ENCODE assay signal across 15 cellular contexts in the genomic region with DNA sequence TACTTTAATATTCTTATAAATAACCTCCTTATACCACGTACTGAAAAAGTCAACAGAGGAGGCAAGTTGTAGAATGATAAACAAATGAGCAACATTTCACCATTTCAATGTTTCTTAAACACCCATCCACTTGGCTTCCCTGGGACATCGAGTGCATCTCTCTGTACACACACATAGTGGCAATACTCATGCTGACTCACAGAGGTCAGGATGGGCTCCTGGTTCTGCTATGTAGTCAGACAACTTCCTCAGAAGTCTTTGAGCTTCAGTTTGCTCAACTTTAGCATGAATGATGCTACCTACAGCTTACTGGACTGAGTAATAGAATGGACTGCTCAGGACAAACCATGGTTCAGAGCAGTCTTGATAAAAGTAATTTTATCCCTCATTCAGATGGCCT. TPM values are rescaled to one million over a fixed set of nuclear protein-coding genes. Genes with fewer than 3 reads are reported as not detected.
DNase-seq lines count a peak whose midpoint lies in the region; ATAC-seq and TF ChIP-seq lines count a peak whose summit lies in the region.
"Had no signal": no experiment of that assay in that cellular context is flagged by ENCODE, and none has a peak within 500 bp of the region (broad histone marks: within the 10 kb centered on the region; RNA-seq: fewer than 3 reads in every experiment).

No MANE protein-coding gene starts in this region.

- CTCF ChIA-PET in activated CD4-positive, alpha-beta T cell treated with anti-CD3 and anti-CD28 coated beads for 36 hours (lab: Charles Lee) = interaction anchor here (1.0 kb wide), 1 partner anchor 27 kb away, joined by 3 read pairs; no protein-coding TSS in a partner anchor
- CTCF ChIA-PET in Calu3 (lab: Charles Lee) = no interaction called here

- no peak overlapping the region for H3K27ac ChIP-seq in epithelial cell of prostate
- H3K27ac ChIP-seq: A549 had no signal

- H3K36me3 ChIP-seq in MG63 = no peaks in the 10 kb centered on the region

- H3K27ac Mint-ChIP-seq in activated CD4-positive, alpha-beta T cell treated with anti-CD3 and anti-CD28 coated beads for 36 hours = no peak overlapping the region
- no peak overlapping the region for H3K27ac Mint-ChIP-seq in Calu3 (ENCODE audit: unreplicated experiment)
- H3K27ac Mint-ChIP-seq: naive thymus-derived CD4-positive, alpha-beta T cell; T-helper 2 cell treated with Interferon-gamma antibody and Interleukin-4, amounts not matched to agents 5 μg/mL and 100 μg/mL, for 36 hours had no signal

- no peaks in the 10 kb centered on the region for H3K36me3 Mint-ChIP-seq in activated CD4-positive, alpha-beta T cell treated with anti-CD3 and anti-CD28 coated beads for 36 hours (ENCODE audit: low read depth)
- H3K36me3 Mint-ChIP-seq in Calu3 (ENCODE audit: insufficient read depth, unreplicated experiment) = no peaks in the 10 kb centered on the region
- H3K36me3 Mint-ChIP-seq: naive thymus-derived CD4-positive, alpha-beta T cell had no signal

- no peak for DNase-seq in activated CD4-positive, alpha-beta T cell treated with anti-CD3 and anti-CD28 coated beads for 36 hours
- no peak for DNase-seq in activated CD4-positive, alpha-beta T cell treated with anti-CD3 and anti-CD28 coated beads for 4 hours
- DNase-seq in MG63 = peak; percentile 77
- peak; percentile 50 for DNase-seq in epithelial cell of prostate (ENCODE audit: low read depth, low spot score)
- peak; percentile 32 for DNase-seq in renal cortical epithelial cell (ENCODE audit: low read depth)
- DNase-seq in HuH-7.5 (ENCODE audit: low spot score) = no peak
- no peak for DNase-seq in Calu3
- DNase-seq: activated T-cell treated with anti-CD3 and anti-CD28 coated beads, Interleukin-2, amount 50 U/mL, for 48 hours; Caco-2; naive thymus-derived CD4-positive, alpha-beta T cell; NCI-H1105 treated with DMSO at 0.1 percent for 48 hours; SHP77 treated with DMSO at 0.1 percent for 48 hours had no signal

- peaks cover 15% of the 10 kb centered on the region for H3K27me3 Mint-ChIP-seq in activated CD4-positive, alpha-beta T cell treated with anti-CD3 and anti-CD28 coated beads for 36 hours
- no peaks in the 10 kb centered on the region for H3K27me3 Mint-ChIP-seq in Calu3 (ENCODE audit: unreplicated experiment)

- TF ChIP-seq CTCF in Calu3 (IDR thresholded peaks at IDR 0.05; ENCODE audit: unreplicated experiment) = no peak

- peaks cover 3% of the 10 kb centered on the region for H3K4me1 Mint-ChIP-seq in activated CD4-positive, alpha-beta T cell treated with anti-CD3 and anti-CD28 coated beads for 36 hours
- no peaks in the 10 kb centered on the region for H3K4me1 Mint-ChIP-seq in Calu3 (ENCODE audit: low read depth, unreplicated experiment)
- H3K4me1 Mint-ChIP-seq: naive thymus-derived CD4-positive, alpha-beta T cell had no signal

- H3K4me3 Mint-ChIP-seq in activated CD4-positive, alpha-beta T cell treated with anti-CD3 and anti-CD28 coated beads for 36 hours = no peak overlapping the region
- no peak overlapping the region for H3K4me3 Mint-ChIP-seq in Calu3 (ENCODE audit: low read depth, unreplicated experiment)
- H3K4me3 Mint-ChIP-seq: naive thymus-derived CD4-positive, alpha-beta T cell; T-helper 2 cell treated with Interferon-gamma antibody and Interleukin-4, amounts not matched to agents 5 μg/mL and 100 μg/mL, for 36 hours had no signal

- no peak overlapping the region for H3K4me3 ChIP-seq in MG63
- H3K4me3 ChIP-seq: A549 had no signal

- H3K9me3 ChIP-seq in MG63 = no peaks in the 10 kb centered on the region
- H3K9me3 ChIP-seq: A549, Caco-2 had no signal

- POLR2A ChIA-PET in activated CD4-positive, alpha-beta T cell treated with anti-CD3 and anti-CD28 coated beads for 36 hours (lab: Charles Lee) = no interaction called here

- H3K9me3 Mint-ChIP-seq in activated CD4-positive, alpha-beta T cell treated with anti-CD3 and anti-CD28 coated beads for 36 hours (ENCODE audit: low read depth) = no peaks in the 10 kb centered on the region
- peaks cover 3% of the 10 kb centered on the region for H3K9me3 Mint-ChIP-seq in Calu3 (ENCODE audit: low read depth, unreplicated experiment)
- H3K9me3 Mint-ChIP-seq: T-helper 2 cell treated with Interferon-gamma antibody and Interleukin-4, amounts not matched to agents 5 μg/mL and 100 μg/mL, for 36 hours had no signal

- peak; percentile 72 for ATAC-seq in activated CD4-positive, alpha-beta T cell treated with anti-CD3 and anti-CD28 coated beads for 36 hours
- no peak for ATAC-seq in GM18858 (IDR thresholded peaks at IDR 0.05; ENCODE audit: unreplicated experiment)
- ATAC-seq: A549; naive thymus-derived CD4-positive, alpha-beta T cell had no signal

- BruUV-seq in Calu3 (replicated peaks; lab: Mats Ljungman, UMichigan) = no TSS peak

- H3K27me3 ChIP-seq in MG63 = no peaks in the 10 kb centered on the region

- intact Hi-C loops in activated CD4-positive, alpha-beta T cell treated with anti-CD3 and anti-CD28 coated beads for 36 hours (cut with DNase I, micrococcal nuclease) = no loop called here
- intact Hi-C loops in Calu3 (cut with micrococcal nuclease; ENCODE audit: unreplicated experiment) = no loop called here

RNA-seq across cellular contexts. Expression of a gene that starts 56.9 kb away (rescaled TPM):
- 100 to 1,000 TPM in 1 of 2 experiments, 10 to 100 TPM in 1; 55.8 to 104 TPM for total RNA-seq in activated CD4-positive, alpha-beta T cell treated with anti-CD3 and anti-CD28 coated beads for 36 hours
- 29.8 and 86.4 TPM in 2 replicates for total RNA-seq in MG63 (2014; rRNA removed; shearing (Covaris generic); ENCODE audit: low replicate concordance)
- total RNA-seq in renal cortical epithelial cell (3.5 and 20.3 TPM in 2 replicates), Calu3 (2022) (42.9 and 48.1 TPM in 2 replicates)

Comparison
In these comparisons a context has a peak if more than half of its experiments do, and no peak if none do; other contexts are left out.
1. DNase-seq: peak in MG63 (single experiment), epithelial cell of prostate (single experiment) and renal cortical epithelial cell (single experiment); none in activated CD4-positive, alpha-beta T cell treated with anti-CD3 and anti-CD28 coated beads for 36 hours (single experiment), activated CD4-positive, alpha-beta T cell treated with anti-CD3 and anti-CD28 coated beads for 4 hours (0 of 2), HuH-7.5 (single experiment) and Calu3 (single experiment).